1 cellular context compared by ENCODE assay signal in genomic region chr7:27182285-27182827, GRCh38.
TF ChIP-seq lines count a peak whose summit lies in the region.

No MANE protein-coding gene starts in this region.

TF ChIP-seq in HEK293, 187 proteins besides CTCF, POLR2A, EP300 and RAD21 (continued from another document):
- TF ChIP-seq, protein P1, sequence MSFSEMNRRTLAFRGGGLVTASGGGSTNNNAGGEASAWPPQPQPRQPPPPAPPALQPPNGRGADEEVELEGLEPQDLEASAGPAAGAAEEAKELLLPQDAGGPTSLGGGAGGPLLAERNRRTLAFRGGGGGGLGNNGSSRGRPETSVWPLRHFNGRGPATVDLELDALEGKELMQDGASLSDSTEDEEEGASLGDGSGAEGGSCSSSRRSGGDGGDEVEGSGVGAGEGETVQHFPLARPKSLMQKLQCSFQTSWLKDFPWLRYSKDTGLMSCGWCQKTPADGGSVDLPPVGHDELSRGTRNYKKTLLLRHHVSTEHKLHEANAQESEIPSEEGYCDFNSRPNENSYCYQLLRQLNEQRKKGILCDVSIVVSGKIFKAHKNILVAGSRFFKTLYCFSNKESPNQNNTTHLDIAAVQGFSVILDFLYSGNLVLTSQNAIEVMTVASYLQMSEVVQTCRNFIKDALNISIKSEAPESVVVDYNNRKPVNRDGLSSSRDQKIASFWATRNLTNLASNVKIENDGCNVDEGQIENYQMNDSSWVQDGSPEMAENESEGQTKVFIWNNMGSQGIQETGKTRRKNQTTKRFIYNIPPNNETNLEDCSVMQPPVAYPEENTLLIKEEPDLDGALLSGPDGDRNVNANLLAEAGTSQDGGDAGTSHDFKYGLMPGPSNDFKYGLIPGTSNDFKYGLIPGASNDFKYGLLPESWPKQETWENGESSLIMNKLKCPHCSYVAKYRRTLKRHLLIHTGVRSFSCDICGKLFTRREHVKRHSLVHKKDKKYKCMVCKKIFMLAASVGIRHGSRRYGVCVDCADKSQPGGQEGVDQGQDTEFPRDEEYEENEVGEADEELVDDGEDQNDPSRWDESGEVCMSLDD (tag by site-specific recombination; IDR thresholded peaks at IDR 0.05) = no peak
- TF ChIP-seq ZNF223 (tag by site-specific recombination; IDR thresholded peaks at IDR 0.05) (no peak), ZNF132 (tag by site-specific recombination; IDR thresholded peaks at IDR 0.05; ENCODE audit: borderline replicate concordance) (no peak), MEIS1 (CRISPR knock-in tag; IDR thresholded peaks at IDR 0.05; ENCODE audit: borderline replicate concordance) (no peak), ZNF302 (tag by site-specific recombination; IDR thresholded peaks at IDR 0.05; ENCODE audit: low read depth) (no peak), GLI4 (tag by site-specific recombination; IDR thresholded peaks at IDR 0.05) (no peak), KLF17 (tag by site-specific recombination; IDR thresholded peaks at IDR 0.05) (no peak), ZBTB11 (tag by site-specific recombination; conservative IDR thresholded peaks at IDR 0.05; ENCODE audit: low read depth) (no peak), GLIS1 (tag by site-specific recombination; IDR thresholded peaks at IDR 0.05) (peak; percentile 96), ZXDB (tag by site-specific recombination; IDR thresholded peaks at IDR 0.05) (no peak), ZNF10 (tag by site-specific recombination; IDR thresholded peaks at IDR 0.05) (no peak), ZNF843 (tag by site-specific recombination; IDR thresholded peaks at IDR 0.05) (peak; percentile 37; the same call in 1 of the 2 replicates), ZNF138 (tag by site-specific recombination; IDR thresholded peaks at IDR 0.05; ENCODE audit: borderline replicate concordance) (no peak), ZNF426 (tag by site-specific recombination; IDR thresholded peaks at IDR 0.05) (0 out of 2 replicates have a peak, but pooled peaks have one; percentile 5), GFI1B (tag by site-specific recombination; IDR thresholded peaks at IDR 0.05) (no peak), KLF1 (tag by site-specific recombination; IDR thresholded peaks at IDR 0.05) (peak; percentile 76), ZNF423 (tag by site-specific recombination; IDR thresholded peaks at IDR 0.05) (peak; percentile 97), ZNF501 (tag by site-specific recombination; IDR thresholded peaks at IDR 0.05) (no peak), ZNF416 (tag by site-specific recombination; IDR thresholded peaks at IDR 0.05) (no peak), REPIN1 (tag by site-specific recombination; IDR thresholded peaks at IDR 0.05; ENCODE audit: low read depth) (no peak), INSM2 (tag by site-specific recombination; IDR thresholded peaks at IDR 0.05) (no peak), GLIS2 (tag by site-specific recombination; IDR thresholded peaks at IDR 0.05) (peak; percentile 87), SP3 (tag by site-specific recombination; IDR thresholded peaks at IDR 0.05) (no peak), SCRT2 (tag by site-specific recombination; IDR thresholded peaks at IDR 0.05) (no peak), KLF9 (tag by site-specific recombination; IDR thresholded peaks at IDR 0.05; ENCODE audit: low read depth) (no peak), ZNF600 (tag by site-specific recombination; IDR thresholded peaks at IDR 0.05) (no peak; the same call in 1 of the 2 replicates), KLF10 (tag by site-specific recombination; IDR thresholded peaks at IDR 0.05) (peak; percentile 38; the same call in 1 of the 2 replicates), ZNF398 (tag by site-specific recombination; IDR thresholded peaks at IDR 0.05) (peak; percentile 29; the same call in 1 of the 2 replicates), ZNF433 (tag by site-specific recombination; IDR thresholded peaks at IDR 0.05; ENCODE audit: low read depth) (no peak), ZNF664 (tag by site-specific recombination; IDR thresholded peaks at IDR 0.05) (no peak)
- TF ChIP-seq, protein P2, sequence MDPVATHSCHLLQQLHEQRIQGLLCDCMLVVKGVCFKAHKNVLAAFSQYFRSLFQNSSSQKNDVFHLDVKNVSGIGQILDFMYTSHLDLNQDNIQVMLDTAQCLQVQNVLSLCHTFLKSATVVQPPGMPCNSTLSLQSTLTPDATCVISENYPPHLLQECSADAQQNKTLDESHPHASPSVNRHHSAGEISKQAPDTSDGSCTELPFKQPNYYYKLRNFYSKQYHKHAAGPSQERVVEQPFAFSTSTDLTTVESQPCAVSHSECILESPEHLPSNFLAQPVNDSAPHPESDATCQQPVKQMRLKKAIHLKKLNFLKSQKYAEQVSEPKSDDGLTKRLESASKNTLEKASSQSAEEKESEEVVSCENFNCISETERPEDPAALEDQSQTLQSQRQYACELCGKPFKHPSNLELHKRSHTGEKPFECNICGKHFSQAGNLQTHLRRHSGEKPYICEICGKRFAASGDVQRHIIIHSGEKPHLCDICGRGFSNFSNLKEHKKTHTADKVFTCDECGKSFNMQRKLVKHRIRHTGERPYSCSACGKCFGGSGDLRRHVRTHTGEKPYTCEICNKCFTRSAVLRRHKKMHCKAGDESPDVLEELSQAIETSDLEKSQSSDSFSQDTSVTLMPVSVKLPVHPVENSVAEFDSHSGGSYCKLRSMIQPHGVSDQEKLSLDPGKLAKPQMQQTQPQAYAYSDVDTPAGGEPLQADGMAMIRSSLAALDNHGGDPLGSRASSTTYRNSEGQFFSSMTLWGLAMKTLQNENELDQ (tag by site-specific recombination; IDR thresholded peaks at IDR 0.05; ENCODE audit: low read depth) = no peak
TF ChIP-seq in HEK293: peak in this region for 15.
